ENCODE assay signal across 26 cellular contexts in the genomic region with DNA sequence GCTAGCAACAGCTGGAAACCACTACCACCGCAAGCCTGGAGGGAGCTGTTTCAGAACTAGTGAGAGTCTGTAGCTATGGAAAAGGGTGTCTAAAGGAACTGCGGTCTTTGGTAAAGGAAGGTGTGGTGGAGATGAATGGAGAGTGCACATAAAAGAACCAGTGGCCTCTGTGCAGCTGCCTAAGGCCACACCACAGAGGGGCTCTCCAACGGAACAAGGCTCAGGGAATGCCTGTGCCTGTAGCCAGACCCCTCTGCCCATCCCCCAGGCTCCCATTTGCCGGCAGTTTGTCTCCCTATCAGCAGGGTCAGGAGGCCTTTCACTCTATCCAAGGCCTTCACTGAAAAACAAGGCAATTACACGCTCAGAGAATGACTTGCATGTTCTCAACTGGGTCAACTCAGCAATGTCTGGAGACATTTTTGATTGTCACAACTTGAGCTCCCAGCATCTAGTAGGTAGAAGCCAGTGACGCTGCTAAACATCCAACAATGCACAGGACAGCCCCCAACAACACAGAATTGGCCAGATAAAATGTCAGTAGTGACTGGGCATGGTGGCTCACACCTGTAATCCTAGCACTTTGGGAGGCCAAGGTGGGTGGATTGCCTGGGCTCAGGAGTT. TPM values are rescaled to one million over a fixed set of nuclear protein-coding genes. Genes with fewer than 3 reads are reported as not detected.
DNase-seq lines count a peak whose midpoint lies in the region; ATAC-seq and TF ChIP-seq lines count a peak whose summit lies in the region.
"Had no signal": no experiment of that assay in that cellular context is flagged by ENCODE, and none has a peak within 500 bp of the region (broad histone marks: within the 10 kb centered on the region; RNA-seq: fewer than 3 reads in every experiment).

No MANE protein-coding gene starts in this region.

- H3K27me3 ChIP-seq in left lung: peaks cover 0 to 13% of the 10 kb centered on the region in 2 donors
- H3K27me3 ChIP-seq in MG63: no peaks in the 10 kb centered on the region
- H3K27me3 ChIP-seq: heart right ventricle, suprapubic skin, vagina had no signal

- TF ChIP-seq CTCF in RWPE1 (conservative IDR thresholded peaks at IDR 0.05; ENCODE audit: low read depth): no peak
- TF ChIP-seq CTCF in left lung (IDR thresholded peaks at IDR 0.05): no peak
- no peak for TF ChIP-seq CTCF in GM13976 (IDR thresholded peaks at IDR 0.05; ENCODE audit: borderline replicate concordance, control extremely low read depth, extremely low read depth, insufficient read depth, missing control alignments)

- intact Hi-C loops in left lung (cut with DNase I): no loop called here

- WGBS in mesodermal cell (ENCODE audit: insufficient coverage in 2 of 2), 2 experiments: 71 to 72% methylated on average over 5 to 6 of the region's 6 CpGs

- H3K9me3 ChIP-seq in mesodermal cell (ENCODE audit: control insufficient read depth, low read length): no peaks in the 10 kb centered on the region
- no peaks in the 10 kb centered on the region for H3K9me3 ChIP-seq in left lung
- H3K9me3 ChIP-seq in MG63: no peaks in the 10 kb centered on the region
- H3K9me3 ChIP-seq: heart right ventricle, prostate gland, suprapubic skin, vagina had no signal

- CTCF ChIA-PET in RWPE1 (lab: Yijun Ruan, JAX): interaction anchor here (0.6 kb wide), 1 partner anchor 11 kb away, joined by 3 read pairs; no protein-coding TSS in a partner anchor

- H3K4me3 ChIP-seq in mesodermal cell (ENCODE audit: extremely low read depth, insufficient read depth, low read length, poor library complexity, severe bottlenecking) (no peak overlapping the region), left lung (no peak overlapping the region), MG63 (no peak overlapping the region)
- H3K4me3 ChIP-seq: GM23248, heart right ventricle, prostate gland, skin epidermis, suprapubic skin, vagina had no signal

- no peak for ATAC-seq in left lung
- ATAC-seq: activated naive CD4-positive, alpha-beta T cell treated with anti-CD3 and anti-CD28 coated beads, Interleukin-2, amount 50 U/mL, for 72 hours; activated T-helper 17 cell treated with anti-CD3 and anti-CD28 coated beads, Interleukin-2, amount 50 U/mL, for 72 hours; heart right ventricle; natural killer cell; stimulated activated effector memory CD8-positive, alpha-beta T cell treated with anti-CD3 and anti-CD28 coated beads, Interleukin-12 subunit alpha, Interleukin-12 subunit beta, amount 100 ng/mL, for 72 hours had no signal

- H3K27ac ChIP-seq in RWPE1 (0 out of 2 replicates have a peak overlapping the region, but pooled peaks have one; percentile 0), mesodermal cell (ENCODE audit: low read depth, low read length, severe bottlenecking) (peak overlapping the region; percentile 16), left lung (no peak overlapping the region)
- H3K27ac ChIP-seq: C4-2B, GM23248, heart right ventricle, prostate gland, skin epidermis, suprapubic skin, vagina, VCaP had no signal

- POLR2A ChIA-PET in RWPE1 (lab: Yijun Ruan, JAX; ENCODE audit: low non-redundant PET): no interaction called here

- DNase-seq in ELF-1 (ENCODE audit: low read depth, low spot score) (peak; percentile 81), RWPE1 (ENCODE audit: low spot score) (no peak), left lung (no peak), MG63 (no peak), GM13976 (ENCODE audit: low spot score) (no peak)
- DNase-seq: ACHN; activated CD4-positive, alpha-beta T cell treated with anti-CD3 and anti-CD28 coated beads, Interleukin-2, amount 50 U/mL, for 1 hour; cerebellar nuclear complex; GM23248; heart right ventricle; midbrain; natural killer cell; NCI-H526; stimulated activated CD4-positive, alpha-beta T cell treated with anti-CD3 and anti-CD28 coated beads, Interleukin-1b, Interleukin-23, amount 100 ng/mL, for 48 hours had no signal

- H3K36me3 ChIP-seq in mesodermal cell (ENCODE audit: control insufficient read depth, insufficient read depth, low read length) (peaks cover under 1% of the 10 kb centered on the region), left lung (no peaks in the 10 kb centered on the region), MG63 (no peaks in the 10 kb centered on the region)
- H3K36me3 ChIP-seq: heart right ventricle, prostate gland, suprapubic skin, vagina had no signal

- H3K4me1 ChIP-seq in mesodermal cell (ENCODE audit: control insufficient read depth, insufficient read depth, low read length, poor library complexity, severe bottlenecking) (peaks cover 8% of the 10 kb centered on the region), left lung (peaks cover 4 to 14% of the 10 kb centered on the region in 2 donors)
- H3K4me1 ChIP-seq: prostate gland had no signal

- in situ Hi-C loops in GM13976 (cut with MboI; ENCODE audit: low sequenced_read_pairs, unreplicated experiment): no loop called here

RNA-seq across cellular contexts. Expression of a gene that starts 3.3 kb away (rescaled TPM):
- polyA plus RNA-seq in mesodermal cell (2013, experiment 1 of 2): 23.7 TPM
- polyA plus RNA-seq in mesodermal cell (2013, experiment 2 of 2): 21.1 TPM
- total RNA-seq in left lung: 10 to 100 TPM in 1 of 2 donors, 1 to 10 TPM in 1; 7.7 to 17.2 TPM
- total RNA-seq in MG63 (2014; rRNA removed; shearing (Covaris generic); ENCODE audit: low replicate concordance): 8.4 and 15.6 TPM in 2 replicates

RNA-seq across cellular contexts. Expression of a gene that starts 16.4 kb away (rescaled TPM):
- polyA plus RNA-seq in mesodermal cell (2013, experiment 1 of 2): 0.41 TPM
- polyA plus RNA-seq in mesodermal cell (2013, experiment 2 of 2): 0.25 TPM
- under 1 TPM in 1 of 2 donors, not detected in 1; 0.26 TPM for total RNA-seq in left lung
- not detected in 2 replicates for total RNA-seq in MG63 (2014; rRNA removed; shearing (Covaris generic); ENCODE audit: low replicate concordance)
- total RNA-seq: GM23248, natural killer cell, vagina had no signal
- polyA plus RNA-seq: GM23248 had no signal

RNA-seq across cellular contexts. Expression of a gene that starts 17.4 kb away (rescaled TPM):
- polyA plus RNA-seq in mesodermal cell (2013, experiment 1 of 2): not detected
- not detected for polyA plus RNA-seq in mesodermal cell (2013, experiment 2 of 2)
- total RNA-seq in left lung: not detected
- not detected in 2 replicates for total RNA-seq in MG63 (2014; rRNA removed; shearing (Covaris generic); ENCODE audit: low replicate concordance)
- total RNA-seq: activated naive CD4-positive, alpha-beta T cell treated with anti-CD3 and anti-CD28 coated beads, Interleukin-2, amount 50 U/mL, for 72 hours; activated T-helper 17 cell treated with anti-CD3 and anti-CD28 coated beads, Interleukin-2, amount 50 U/mL, for 72 hours; astrocyte; GM23248; heart right ventricle; natural killer cell; prostate gland; T-helper 2 cell treated with Interferon-gamma antibody and Interleukin-4, amounts not matched to agents 100 ng/mL and 5 ng/mL, for 36 hours had no signal
- polyA plus RNA-seq: GM23248, heart right ventricle had no signal

RNA-seq across cellular contexts. Expression of a gene that starts 47.0 kb away (rescaled TPM):
- 0.26 TPM for polyA plus RNA-seq in mesodermal cell (2013, experiment 1 of 2)
- 0.20 TPM for polyA plus RNA-seq in mesodermal cell (2013, experiment 2 of 2)
- not detected for total RNA-seq in left lung
- not detected in 2 replicates for total RNA-seq in MG63 (2014; rRNA removed; shearing (Covaris generic); ENCODE audit: low replicate concordance)
- total RNA-seq: activated naive CD4-positive, alpha-beta T cell treated with anti-CD3 and anti-CD28 coated beads, Interleukin-2, amount 50 U/mL, for 72 hours; activated T-helper 17 cell treated with anti-CD3 and anti-CD28 coated beads, Interleukin-2, amount 50 U/mL, for 72 hours; GM23248; heart right ventricle; natural killer cell; T-helper 2 cell treated with Interferon-gamma antibody and Interleukin-4, amounts not matched to agents 100 ng/mL and 5 ng/mL, for 36 hours had no signal
- polyA plus RNA-seq: GM23248, heart right ventricle had no signal

RNA-seq across cellular contexts. Expression of a gene that starts 48.0 kb away (rescaled TPM):
- polyA plus RNA-seq in mesodermal cell (2013, experiment 1 of 2): not detected
- polyA plus RNA-seq in mesodermal cell (2013, experiment 2 of 2): not detected
- not detected for total RNA-seq in left lung
- not detected in 2 replicates for total RNA-seq in MG63 (2014; rRNA removed; shearing (Covaris generic); ENCODE audit: low replicate concordance)
- total RNA-seq: activated naive CD4-positive, alpha-beta T cell treated with anti-CD3 and anti-CD28 coated beads, Interleukin-2, amount 50 U/mL, for 72 hours; activated T-helper 17 cell treated with anti-CD3 and anti-CD28 coated beads, Interleukin-2, amount 50 U/mL, for 72 hours; astrocyte; GM23248; heart right ventricle; natural killer cell; T-helper 2 cell treated with Interferon-gamma antibody and Interleukin-4, amounts not matched to agents 100 ng/mL and 5 ng/mL, for 36 hours; vagina had no signal
- polyA plus RNA-seq: GM23248, heart right ventricle had no signal

Comparison
In these comparisons a context has a peak if more than half of its experiments do, and no peak if none do; other contexts are left out.
1. H3K27ac ChIP-seq: peak in RWPE1 (single experiment) and mesodermal cell (single experiment); none in left lung (0 of 2).